In genomic region chr13:110911880-110912279, GRCh38 we compare ENCODE assay signal across 1 cellular context.
TF ChIP-seq lines count a peak whose summit lies in the region.

No MANE protein-coding gene starts in this region.

TF ChIP-seq in H1, 55 proteins besides CTCF, POLR2A, EP300 and RAD21 (continued from another document):
- TF ChIP-seq, protein P1, sequence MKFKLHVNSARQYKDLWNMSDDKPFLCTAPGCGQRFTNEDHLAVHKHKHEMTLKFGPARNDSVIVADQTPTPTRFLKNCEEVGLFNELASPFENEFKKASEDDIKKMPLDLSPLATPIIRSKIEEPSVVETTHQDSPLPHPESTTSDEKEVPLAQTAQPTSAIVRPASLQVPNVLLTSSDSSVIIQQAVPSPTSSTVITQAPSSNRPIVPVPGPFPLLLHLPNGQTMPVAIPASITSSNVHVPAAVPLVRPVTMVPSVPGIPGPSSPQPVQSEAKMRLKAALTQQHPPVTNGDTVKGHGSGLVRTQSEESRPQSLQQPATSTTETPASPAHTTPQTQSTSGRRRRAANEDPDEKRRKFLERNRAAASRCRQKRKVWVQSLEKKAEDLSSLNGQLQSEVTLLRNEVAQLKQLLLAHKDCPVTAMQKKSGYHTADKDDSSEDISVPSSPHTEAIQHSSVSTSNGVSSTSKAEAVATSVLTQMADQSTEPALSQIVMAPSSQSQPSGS (IDR thresholded peaks at IDR 0.05; ENCODE audit: low read length): no peak
- TF ChIP-seq ZNF274 (IDR thresholded peaks at IDR 0.05; ENCODE audit: borderline replicate concordance, extremely low read depth, low read length) (no peak), TBP (IDR thresholded peaks at IDR 0.05; ENCODE audit: low read depth, low read length) (no peak), RFX5 (IDR thresholded peaks at IDR 0.05; ENCODE audit: borderline replicate concordance, low read depth, low read length) (no peak), EGR1 (IDR thresholded peaks at IDR 0.05; ENCODE audit: borderline replicate concordance, low read depth, low read length) (no peak), KDM1A (IDR thresholded peaks at IDR 0.05; ENCODE audit: borderline replicate concordance, low read length) (no peak), SIX5 (IDR thresholded peaks at IDR 0.05; ENCODE audit: low read depth, low read length) (no peak), MAFK (IDR thresholded peaks at IDR 0.05; ENCODE audit: low read depth, low read length) (no peak), NANOG (IDR thresholded peaks at IDR 0.05; ENCODE audit: insufficient read depth, low read depth, low read length, poor library complexity, severe bottlenecking) (no peak), HDAC6 (IDR thresholded peaks at IDR 0.05; ENCODE audit: low read depth, low read length) (no peak), SP1 (IDR thresholded peaks at IDR 0.05; ENCODE audit: low read depth, low read length) (no peak), TAF7 (optimal IDR thresholded peaks at IDR 0.05; ENCODE audit: borderline replicate concordance, low read depth, low read length) (no peak), BACH1 (IDR thresholded peaks at IDR 0.05; ENCODE audit: low read length) (no peak), SIRT6 (IDR thresholded peaks at IDR 0.05; ENCODE audit: low read length) (no peak)
- TF ChIP-seq, protein P2, sequence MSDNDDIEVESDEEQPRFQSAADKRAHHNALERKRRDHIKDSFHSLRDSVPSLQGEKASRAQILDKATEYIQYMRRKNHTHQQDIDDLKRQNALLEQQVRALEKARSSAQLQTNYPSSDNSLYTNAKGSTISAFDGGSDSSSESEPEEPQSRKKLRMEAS (IDR thresholded peaks at IDR 0.05): no peak
- TF ChIP-seq, protein P3, sequence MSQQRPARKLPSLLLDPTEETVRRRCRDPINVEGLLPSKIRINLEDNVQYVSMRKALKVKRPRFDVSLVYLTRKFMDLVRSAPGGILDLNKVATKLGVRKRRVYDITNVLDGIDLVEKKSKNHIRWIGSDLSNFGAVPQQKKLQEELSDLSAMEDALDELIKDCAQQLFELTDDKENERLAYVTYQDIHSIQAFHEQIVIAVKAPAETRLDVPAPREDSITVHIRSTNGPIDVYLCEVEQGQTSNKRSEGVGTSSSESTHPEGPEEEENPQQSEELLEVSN (IDR thresholded peaks at IDR 0.05): no peak
